8 cellular contexts compared by ENCODE assay signal in the genomic region with DNA sequence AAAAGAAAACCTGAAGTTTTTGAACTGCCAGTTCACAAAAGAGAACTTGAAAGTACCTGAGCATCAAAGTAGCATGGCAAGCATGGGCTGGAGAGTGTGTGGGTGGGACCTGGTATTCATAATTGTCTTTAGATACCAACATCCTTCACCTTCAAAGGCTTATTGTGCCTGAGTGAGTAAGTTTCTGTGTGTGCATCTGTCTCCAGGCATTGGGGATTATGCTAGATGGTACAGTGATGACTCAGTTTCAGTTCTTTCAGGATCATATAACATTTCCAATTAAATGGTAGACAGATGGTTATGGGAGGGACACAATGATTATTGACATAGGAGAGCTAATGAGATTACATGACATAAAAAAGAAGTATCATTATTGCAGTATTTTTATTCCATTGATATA.
DNase-seq lines count a peak whose midpoint lies in the region; ATAC-seq, FAIRE-seq and TF ChIP-seq lines count a peak whose summit lies in the region.

No MANE protein-coding gene starts in this region.

- peak overlapping the region; percentile 3 for H3K27ac Mint-ChIP-seq in memory B cell

- H3K36me3 Mint-ChIP-seq in memory B cell: peaks cover 9% of the 10 kb centered on the region

- H3K27me3 Mint-ChIP-seq in memory B cell: no peaks in the 10 kb centered on the region

- no peaks in the 10 kb centered on the region for H3K27me3 ChIP-seq in vagina

- DNase-seq in AG10803 (ENCODE audit: low read depth): peak; percentile 12
- DNase-seq in activated CD4-positive, alpha-beta T cell treated with anti-CD3 and anti-CD28 coated beads, Interleukin-2, amount 50 U/mL, for 24 hours (ENCODE audit: low read depth in 1 of 2, low spot score in 1 of 2): peak; percentile 14 to 56
- no peak for DNase-seq in memory B cell (ENCODE audit: low spot score in 2 of 2)
- no peak for DNase-seq in vagina (ENCODE audit: extremely low spot score in 2 of 2)
- DNase-seq in RCC 7860 (ENCODE audit: low spot score): no peak

- no peak overlapping the region for H3K27ac ChIP-seq in vagina

- H3K4me3 ChIP-seq in AG10803 (ENCODE audit: low read length) (no peak overlapping the region), vagina (no peak overlapping the region)

- no peak for TF ChIP-seq POLR2A in vagina (IDR thresholded peaks at IDR 0.05)

- ATAC-seq in HG02759 (IDR thresholded peaks at IDR 0.05; ENCODE audit: unreplicated experiment) (peak; percentile 78), memory B cell (ENCODE audit: low read depth) (no peak), HG03095 (IDR thresholded peaks at IDR 0.05; ENCODE audit: unreplicated experiment) (no peak), HG03025 (IDR thresholded peaks at IDR 0.05; ENCODE audit: low FRiP score, unreplicated experiment) (no peak)

- intact Hi-C loops in vagina (cut with DNase I): no loop called here

- no peaks in the 10 kb centered on the region for H3K9me3 Mint-ChIP-seq in memory B cell

- no peak overlapping the region for H3K4me3 Mint-ChIP-seq in memory B cell

- H3K36me3 ChIP-seq in vagina: peaks cover 0 to 14% of the 10 kb centered on the region in 2 donors

- TF ChIP-seq CTCF in AG10803 (conservative IDR thresholded peaks at IDR 0.05; ENCODE audit: low read length): no peak
- no peak for TF ChIP-seq CTCF in vagina (IDR thresholded peaks at IDR 0.05)

- H3K4me1 Mint-ChIP-seq in memory B cell: peaks cover 23% of the 10 kb centered on the region

- peaks cover 17% of the 10 kb centered on the region for H3K4me1 ChIP-seq in vagina

- FAIRE-seq in RCC 7860 (lab: Jason Lieb, UNC): no peak

- H3K9me3 ChIP-seq in vagina: no peaks in the 10 kb centered on the region

Comparison
In these comparisons a context has a peak if more than half of its experiments do, and no peak if none do; other contexts are left out.
1. DNase-seq: peak in AG10803 (single experiment) and activated CD4-positive, alpha-beta T cell treated with anti-CD3 and anti-CD28 coated beads, Interleukin-2, amount 50 U/mL, for 24 hours (2 of 2); none in memory B cell (0 of 2), vagina (0 of 2) and RCC 7860 (single experiment).